In genomic region chr11:63572026-63572688, GRCh38 we compare ENCODE assay signal across 17 cellular contexts. TPM values are rescaled to one million over a fixed set of nuclear protein-coding genes. Genes with fewer than 3 reads are reported as not detected.
A peak's percentile ranks its signal among the peaks of the same experiment; 100 is the strongest.
DNase-seq lines count a peak whose midpoint lies in the region; ATAC-seq and TF ChIP-seq lines count a peak whose summit lies in the region.
"Had no signal": no experiment of that assay in that cellular context is flagged by ENCODE, and none has a peak within 500 bp of the region (broad histone marks: within the 10 kb centered on the region; RNA-seq: fewer than 3 reads in every experiment).

No MANE protein-coding gene starts in this region.

- H3K27ac ChIP-seq in transverse colon: no peak overlapping the region

- no peak for TF ChIP-seq POLR2A in GM18505 (IDR thresholded peaks at IDR 0.05; ENCODE audit: borderline replicate concordance, extremely low read depth, insufficient read depth, insufficient read length)
- TF ChIP-seq POLR2A in transverse colon (IDR thresholded peaks at IDR 0.05): no peak

- 57 to 67% methylated on average over 3 of the region's 3 CpGs for WGBS in transverse colon (ENCODE audit: low coverage in 1 of 2), 2 donors

- intact Hi-C loops in transverse colon (cut with DNase I; ENCODE audit: low total_unique reads): no loop called here

- TF ChIP-seq CTCF in transverse colon (IDR thresholded peaks at IDR 0.05): no peak

- no peak overlapping the region for H3K4me3 ChIP-seq in transverse colon

- ATAC-seq in HG02884 (IDR thresholded peaks at IDR 0.05; ENCODE audit: unreplicated experiment) (peak; percentile 42), GM18505 (IDR thresholded peaks at IDR 0.05; ENCODE audit: unreplicated experiment) (no peak)
- no peak for ATAC-seq in stimulated activated effector memory CD8-positive, alpha-beta T cell treated with anti-CD3 and anti-CD28 coated beads, Interleukin-12 subunit alpha, Interleukin-12 subunit beta, amount 100 ng/mL, for 72 hours

- in situ Hi-C loops in transverse colon (cut with MboI; ENCODE audit: low pct_ligation_motif_present in 1 of 4, low pct_unique_long_range_greater_than_20kb in 1 of 4, low sequenced_read_pairs in 3 of 4): no loop called here

- H3K4me1 Mint-ChIP-seq in stimulated activated effector memory CD8-positive, alpha-beta T cell treated with anti-CD3 and anti-CD28 coated beads, Interleukin-12 subunit alpha, Interleukin-12 subunit beta, amount 100 ng/mL, for 72 hours: peaks cover 42% of the 10 kb centered on the region

- no peaks in the 10 kb centered on the region for H3K36me3 ChIP-seq in transverse colon

- H3K9me3 Mint-ChIP-seq in stimulated activated effector memory CD8-positive, alpha-beta T cell treated with anti-CD3 and anti-CD28 coated beads, Interleukin-12 subunit alpha, Interleukin-12 subunit beta, amount 100 ng/mL, for 72 hours: no peaks in the 10 kb centered on the region
- H3K9me3 Mint-ChIP-seq: dendritic cell treated with granulocyte-macrophage colony-stimulating factor and Interleukin-4, amounts not matched to agents 40 ng/mL and 50 ng/mL, for 4 days had no signal

- peaks cover 21 to 30% (median 22%) of the 10 kb centered on the region in 4 donors for H3K4me1 ChIP-seq in transverse colon

- peak; percentile 12 for DNase-seq in SIG-M5 treated with dmso at 0.1 percent for 504 hours (lab: John Stamatoyannopoulos, UW; ENCODE audit: unreplicated experiment)
- no peak for DNase-seq in SIG-M5 (lab: John Stamatoyannopoulos, UW)
- peak; percentile 44 for DNase-seq in RPMI8226
- DNase-seq in stimulated activated effector memory CD8-positive, alpha-beta T cell treated with anti-CD3 and anti-CD28 coated beads, Interleukin-12 subunit alpha, Interleukin-12 subunit beta, amount 100 ng/mL, for 72 hours (ENCODE audit: low spot score in 2 of 2): no peak
- no peak for DNase-seq in midbrain (lab: John Stamatoyannopoulos, UW)
- DNase-seq in transverse colon: no peak
- DNase-seq: COR-L47, NCI-H187, NCI-H69, trophoblast cell had no signal

- H3K36me3 Mint-ChIP-seq in stimulated activated effector memory CD8-positive, alpha-beta T cell treated with anti-CD3 and anti-CD28 coated beads, Interleukin-12 subunit alpha, Interleukin-12 subunit beta, amount 100 ng/mL, for 72 hours: peaks cover 22% of the 10 kb centered on the region

- H3K4me3 Mint-ChIP-seq in stimulated activated effector memory CD8-positive, alpha-beta T cell treated with anti-CD3 and anti-CD28 coated beads, Interleukin-12 subunit alpha, Interleukin-12 subunit beta, amount 100 ng/mL, for 72 hours: no peak overlapping the region
- H3K4me3 Mint-ChIP-seq: dendritic cell treated with granulocyte-macrophage colony-stimulating factor and Interleukin-4, amounts not matched to agents 40 ng/mL and 50 ng/mL, for 4 days had no signal

- no peak for TF ChIP-seq EP300 in transverse colon (IDR thresholded peaks at IDR 0.05; ENCODE audit: low read depth)

- H3K9me3 ChIP-seq in transverse colon: no peaks in the 10 kb centered on the region

- no peaks in the 10 kb centered on the region for H3K27me3 ChIP-seq in transverse colon

- peak overlapping the region; percentile 32 for H3K27ac Mint-ChIP-seq in stimulated activated effector memory CD8-positive, alpha-beta T cell treated with anti-CD3 and anti-CD28 coated beads, Interleukin-12 subunit alpha, Interleukin-12 subunit beta, amount 100 ng/mL, for 72 hours
- H3K27ac Mint-ChIP-seq: dendritic cell treated with granulocyte-macrophage colony-stimulating factor and Interleukin-4, amounts not matched to agents 40 ng/mL and 50 ng/mL, for 4 days had no signal

RNA-seq across cellular contexts. Expression of gene PLAAT2, which starts 9.0 kb away (rescaled TPM):
- total RNA-seq in transverse colon: 10 to 100 TPM in 3 of 4 donors, not detected in 1; 38.7 to 47.9 (median 43.0) TPM
- total RNA-seq: H1, lung microvascular endothelial cell, SK-MEL-5, skeletal muscle tissue had no signal

RNA-seq across cellular contexts. Expression of gene PLAAT4, which starts 35.5 kb away (rescaled TPM):
- 10 to 100 TPM; 35.4 to 78.6 (median 40.7) TPM for total RNA-seq in transverse colon
- total RNA-seq: SK-MEL-5 had no signal

RNA-seq across cellular contexts. Expression of gene PLAAT3, which starts 42.1 kb away (rescaled TPM):
- total RNA-seq in transverse colon: 10 to 100 TPM in 3 of 4 donors, 1 to 10 TPM in 1; 8.6 to 16.7 (median 10.5) TPM

Comparison
In these comparisons a context has a peak if more than half of its experiments do, and no peak if none do; other contexts are left out.
1. DNase-seq: peak in SIG-M5 treated with dmso at 0.1 percent for 504 hours (single experiment) and RPMI8226 (single experiment); none in SIG-M5 (single experiment), stimulated activated effector memory CD8-positive, alpha-beta T cell treated with anti-CD3 and anti-CD28 coated beads, Interleukin-12 subunit alpha, Interleukin-12 subunit beta, amount 100 ng/mL, for 72 hours (0 of 2), midbrain (single experiment) and transverse colon (single experiment).